ENCODE assay signal across 20 cellular contexts in genomic region chr16:86528061-86528929, GRCh38. TPM values are rescaled to one million over a fixed set of nuclear protein-coding genes. Genes with fewer than 3 reads are reported as not detected.
DNase-seq lines count a peak whose midpoint lies in the region; ATAC-seq and TF ChIP-seq lines count a peak whose summit lies in the region.
"Had no signal": no experiment of that assay in that cellular context is flagged by ENCODE, and none has a peak within 500 bp of the region (broad histone marks: within the 10 kb centered on the region; RNA-seq: fewer than 3 reads in every experiment).

No MANE protein-coding gene starts in this region.

- no peak overlapping the region for H4K8ac ChIP-seq in trophoblast cell (ENCODE audit: low read depth, low read length)

- H3K27ac Mint-ChIP-seq in chondrocyte (ENCODE audit: unreplicated experiment), result no peak overlapping the region
- H3K27ac Mint-ChIP-seq: CD8-positive, alpha-beta memory T cell; IgD-negative memory B cell had no signal

- H3K4me1 ChIP-seq in BLaER1 (peaks cover 14% of the 10 kb centered on the region), trophoblast cell (ENCODE audit: control insufficient read depth in 1 of 2, insufficient read depth in 2 of 2, low read length in 2 of 2) (no peaks in the 10 kb centered on the region)

- H3K27ac ChIP-seq in BLaER1 (no peak overlapping the region), trophoblast cell (ENCODE audit: low read depth, low read length) (no peak overlapping the region), caudate nucleus (ENCODE audit: low read depth, low read length) (no peak overlapping the region)
- H3K27ac ChIP-seq: HL-60, SJCRH30 had no signal

- no peaks in the 10 kb centered on the region for H3K79me2 ChIP-seq in trophoblast cell (ENCODE audit: control insufficient read depth, insufficient read depth, low read length, poor library complexity)

- no peak overlapping the region for H4K91ac ChIP-seq in trophoblast cell (ENCODE audit: low read depth, low read length)

- H3K36me3 Mint-ChIP-seq in chondrocyte (ENCODE audit: low read depth), result peaks cover 2% of the 10 kb centered on the region

- H3K18ac ChIP-seq in trophoblast cell (ENCODE audit: low read length), result no peak overlapping the region

- no peak overlapping the region for H2BK12ac ChIP-seq in trophoblast cell (ENCODE audit: low read length)

- H3K4me1 Mint-ChIP-seq in chondrocyte (ENCODE audit: low read depth), result no peaks in the 10 kb centered on the region
- H3K4me1 Mint-ChIP-seq: CD8-positive, alpha-beta memory T cell; IgD-negative memory B cell had no signal

- no peak overlapping the region for H2BK5ac ChIP-seq in trophoblast cell (ENCODE audit: low read depth, low read length, poor library complexity)

- no peak overlapping the region for H4K12ac ChIP-seq in trophoblast cell (ENCODE audit: low read depth, low read length)

- no peak overlapping the region for H3K4me3 Mint-ChIP-seq in chondrocyte (ENCODE audit: unreplicated experiment)
- H3K4me3 Mint-ChIP-seq: CD8-positive, alpha-beta memory T cell had no signal

- no peak overlapping the region for H2AK5ac ChIP-seq in trophoblast cell (ENCODE audit: low read length)

- H3K4me2 ChIP-seq in BLaER1, result peak overlapping the region; percentile 61
- no peak overlapping the region for H3K4me2 ChIP-seq in trophoblast cell (ENCODE audit: low read length)

- no peaks in the 10 kb centered on the region for H3K9me3 ChIP-seq in BLaER1
- peaks cover 6% of the 10 kb centered on the region for H3K9me3 ChIP-seq in trophoblast cell (ENCODE audit: insufficient read depth, low read depth, low read length)
- H3K9me3 ChIP-seq: MG63, SJCRH30 had no signal

- no peak overlapping the region for H2BK120ac ChIP-seq in trophoblast cell (ENCODE audit: insufficient read depth, low read length, poor library complexity)

- H3K4me3 ChIP-seq in BLaER1 (no peak overlapping the region), H7 (ENCODE audit: insufficient read depth, low read depth, low read length) (no peak overlapping the region), trophoblast cell (ENCODE audit: low read depth, low read length) (peak overlapping the region; percentile 3)
- H3K4me3 ChIP-seq: MG63, SJCRH30 had no signal

- H3K27me3 Mint-ChIP-seq in chondrocyte (ENCODE audit: low read depth), result peaks cover 37% of the 10 kb centered on the region
- H3K27me3 Mint-ChIP-seq: CD8-positive, alpha-beta memory T cell; IgD-negative memory B cell had no signal

- no peak overlapping the region for H3K9ac ChIP-seq in BLaER1
- H3K9ac ChIP-seq in trophoblast cell (ENCODE audit: low read length), result no peak overlapping the region

- H3K27me3 ChIP-seq in BLaER1, result no peaks in the 10 kb centered on the region
- no peaks in the 10 kb centered on the region for H3K27me3 ChIP-seq in H7 (ENCODE audit: control insufficient read depth, insufficient read depth, low read length)
- H3K27me3 ChIP-seq in trophoblast cell (ENCODE audit: insufficient read depth, low read length), result no peaks in the 10 kb centered on the region
- H3K27me3 ChIP-seq: MG63, SJCRH30 had no signal

- no peaks in the 10 kb centered on the region for H3K79me1 ChIP-seq in trophoblast cell (ENCODE audit: low read length)

- WGBS in trophoblast cell (ENCODE audit: extremely low coverage, insufficient coverage, insufficient read length), result no CpG with 5 or more reads among the region's 38 CpGs

- H4K20me1 ChIP-seq in BLaER1, result no peaks in the 10 kb centered on the region

- H2AFZ ChIP-seq in trophoblast cell (ENCODE audit: insufficient read depth, low read length, poor library complexity), result no peak overlapping the region

- no peak overlapping the region for H3K4ac ChIP-seq in trophoblast cell (ENCODE audit: low read depth, low read length)

- no peak for TF ChIP-seq CTCF in chondrocyte (IDR thresholded peaks at IDR 0.05)

- peak; percentile 78 for DNase-seq in H7
- DNase-seq in chondrocyte (ENCODE audit: low spot score), result peak; percentile 60
- DNase-seq in trophoblast cell, result no peak
- DNase-seq in caudate nucleus (lab: John Stamatoyannopoulos, UW), result no peak
- DNase-seq: C1 segment of cervical spinal cord; CD8-positive, alpha-beta memory T cell; GOT3; Kasumi-1; NCI-H1092; NCI-H1436 treated with DMSO at 0.1 percent for 48 hours; NCI-H2029; SJCRH30 had no signal

- no peak overlapping the region for H3K23ac ChIP-seq in trophoblast cell (ENCODE audit: low read length)

- no peak overlapping the region for H3K14ac ChIP-seq in trophoblast cell (ENCODE audit: low read length)

- ATAC-seq in HG02642 (IDR thresholded peaks at IDR 0.05; ENCODE audit: poor library complexity, unreplicated experiment) (no peak), HG03439 (IDR thresholded peaks at IDR 0.05; ENCODE audit: unreplicated experiment) (no peak)

- H3K9me3 Mint-ChIP-seq in chondrocyte (ENCODE audit: low read depth), result no peaks in the 10 kb centered on the region

- H3K36me3 ChIP-seq in BLaER1 (peaks cover 32% of the 10 kb centered on the region), H7 (replicated peaks; ENCODE audit: control insufficient read depth, insufficient read depth, low read length) (no peaks in the 10 kb centered on the region), trophoblast cell (ENCODE audit: control insufficient read depth in 1 of 2, insufficient read depth in 2 of 2, low read length in 2 of 2) (peaks cover 3 to 7% of the 10 kb centered on the region in 2 experiments)
- H3K36me3 ChIP-seq: SJCRH30 had no signal

RNA-seq across cellular contexts. Expression of gene FOXF1, which starts 18.0 kb away (rescaled TPM):
- total RNA-seq in H7 (2014; rRNA removed; shearing (Covaris generic)), result not detected in 2 replicates
- total RNA-seq in chondrocyte, result not detected in 3 replicates
- 0.08 and 0.11 TPM in 2 replicates for polyA plus RNA-seq in trophoblast cell (2013)
- total RNA-seq: A673; CD8-positive, alpha-beta memory T cell had no signal
- polyA plus RNA-seq: CD8-positive, alpha-beta memory T cell; IgD-negative memory B cell had no signal

RNA-seq across cellular contexts. Expression of gene MTHFSD, which starts 26.7 kb away (rescaled TPM):
- 15.3 and 19.5 TPM in 2 replicates for total RNA-seq in H7 (2014; rRNA removed; shearing (Covaris generic))
- 8.1 to 13.2 TPM (median 8.5 TPM) in 3 replicates for total RNA-seq in chondrocyte
- polyA plus RNA-seq in trophoblast cell (2013), result 9.5 and 9.8 TPM in 2 replicates

RNA-seq across cellular contexts. Expression of gene FOXC2, which starts 38.3 kb away (rescaled TPM):
- total RNA-seq in H7 (2014; rRNA removed; shearing (Covaris generic)), result 0.62 TPM in 1 of 2 replicates, not detected in the other
- total RNA-seq in chondrocyte, result 70.4 to 84.2 TPM (median 77.8 TPM) in 3 replicates
- 1.2 TPM in 2 replicates for polyA plus RNA-seq in trophoblast cell (2013)
- total RNA-seq: CD8-positive, alpha-beta memory T cell; NCI-H460 had no signal
- polyA plus RNA-seq: CD8-positive, alpha-beta memory T cell; IgD-negative memory B cell had no signal

RNA-seq across cellular contexts. Expression of gene FOXL1, which starts 50.1 kb away (rescaled TPM):
- total RNA-seq in H7 (2014; rRNA removed; shearing (Covaris generic)), result 0.15 and 0.17 TPM in 2 replicates
- 7.7 to 10.1 TPM (median 8.1 TPM) in 3 replicates for total RNA-seq in chondrocyte
- 0.62 and 0.64 TPM in 2 replicates for polyA plus RNA-seq in trophoblast cell (2013)
- total RNA-seq: CD8-positive, alpha-beta memory T cell had no signal
- polyA plus RNA-seq: CD8-positive, alpha-beta memory T cell; IgD-negative memory B cell had no signal

Comparison
In these comparisons a context has a peak if more than half of its experiments do, and no peak if none do; other contexts are left out.
1. DNase-seq: peak in H7 (single experiment) and chondrocyte (single experiment); none in trophoblast cell (0 of 2) and caudate nucleus (0 of 61).
2. RNA of gene FOXC2, which starts 38.3 kb away (total RNA-seq): 70.4 to 84.2 TPM in chondrocyte; 0.62 TPM in H7; every median in the first group is over 10 times any median in the second.